ENCODE assay signal across 28 cellular contexts in the genomic region with DNA sequence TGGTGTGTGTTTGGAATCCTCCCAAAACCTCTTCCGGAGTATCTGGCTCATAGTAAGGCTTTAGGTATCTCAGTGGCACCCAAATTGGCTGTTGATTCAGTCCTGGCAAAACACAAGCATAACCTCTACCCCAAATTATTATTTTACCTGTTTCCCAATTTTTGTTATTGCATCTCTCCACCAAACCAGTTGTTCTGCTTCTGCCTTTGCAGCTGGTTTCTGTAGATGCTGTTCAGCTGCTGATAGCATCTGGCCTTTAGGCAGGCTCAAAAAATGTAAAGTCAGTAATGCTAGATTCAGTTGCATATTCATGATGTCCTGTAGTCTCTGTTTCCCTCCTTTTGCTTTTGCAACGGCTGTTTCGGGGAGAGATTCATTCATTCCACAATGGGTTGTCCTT.
"Had no signal": no experiment of that assay in that cellular context is flagged by ENCODE, and none has a peak within 500 bp of the region (broad histone marks: within the 10 kb centered on the region; RNA-seq: fewer than 3 reads in every experiment).

No MANE protein-coding gene starts in this region.

- DNase-seq: stimulated activated CD4-positive, alpha-beta T cell treated with anti-CD3 and anti-CD28 coated beads, Interleukin-2, amount 100 ng/mL, for 24 hours; stimulated activated CD4-positive, alpha-beta T cell treated with anti-CD3 and anti-CD28 coated beads, Interleukin-2, amount 100 ng/mL, for 48 hours; stimulated activated CD4-positive, alpha-beta T cell treated with anti-CD3 and anti-CD28 coated beads, Interleukin-4, amount 100 ng/mL, for 1 hour; stimulated activated CD4-positive, alpha-beta T cell treated with anti-CD3 and anti-CD28 coated beads, Interleukin-4, amount 100 ng/mL, for 24 hours; stimulated activated CD4-positive, alpha-beta T cell treated with anti-CD3 and anti-CD28 coated beads, Interleukin-4, amount 100 ng/mL, for 4 hours; stimulated activated CD8-positive, alpha-beta memory T cell treated with anti-CD3 and anti-CD28 coated beads, Interleukin-4, amount 100 ng/mL, for 48 hours; stimulated activated naive B cell treated with anti-CD40 and anti-IgM and Interleukin-4, amounts not matched to agents 10 μg/mL and 1 μg/mL and 100 μg/mL, for 72 hours; stimulated activated naive CD4-positive, alpha-beta T cell; stimulated activated naive CD4-positive, alpha-beta T cell treated with Interleukin-2 at 50 U/mL for 16 hours; stimulated activated naive CD8-positive, alpha-beta T cell treated with anti-CD3 and anti-CD28 coated beads, Interleukin-15, amount 100 ng/mL, for 72 hours; stimulated activated naive CD8-positive, alpha-beta T cell treated with anti-CD3 and anti-CD28 coated beads, Interleukin-15, Interleukin-2, amounts not matched to agents 100 U/mL and 50 U/mL, for 24 hours; stomach; substantia nigra; testis; thyroid gland; tibial artery; transverse colon; upper lobe of left lung; upper lobe of right lung; uterus had no signal

- ATAC-seq: stimulated activated effector memory CD8-positive, alpha-beta T cell treated with anti-CD3 and anti-CD28 coated beads, Interleukin-12 subunit alpha, Interleukin-12 subunit beta, amount 100 ng/mL, for 72 hours; stimulated activated memory B cell treated with anti-CD40 and anti-IgM and Interleukin-4, amounts not matched to agents 10 μg/mL and 1 μg/mL and 100 μg/mL, for 72 hours; stimulated activated naive B cell treated with anti-CD40 and anti-IgM and Interleukin-4, amounts not matched to agents 10 μg/mL and 1 μg/mL and 100 μg/mL, for 72 hours; stimulated activated naive CD8-positive, alpha-beta T cell treated with anti-CD3 and anti-CD28 coated beads, Interleukin-15, amount 100 ng/mL, for 72 hours; stimulated activated naive CD8-positive, alpha-beta T cell treated with anti-CD3 and anti-CD28 coated beads, Interleukin-15, Interleukin-2, amounts not matched to agents 100 U/mL and 50 U/mL, for 24 hours; upper lobe of right lung had no signal

- H3K27ac Mint-ChIP-seq: stimulated activated effector memory CD8-positive, alpha-beta T cell treated with anti-CD3 and anti-CD28 coated beads, Interleukin-12 subunit alpha, Interleukin-12 subunit beta, amount 100 ng/mL, for 72 hours; stimulated activated memory B cell treated with anti-CD40 and anti-IgM and Interleukin-4, amounts not matched to agents 10 μg/mL and 1 μg/mL and 100 μg/mL, for 72 hours; stimulated activated naive B cell treated with anti-CD40 and anti-IgM and Interleukin-4, amounts not matched to agents 10 μg/mL and 1 μg/mL and 100 μg/mL, for 72 hours; stimulated activated naive CD8-positive, alpha-beta T cell treated with anti-CD3 and anti-CD28 coated beads, Interleukin-15, amount 100 ng/mL, for 72 hours; stimulated activated naive CD8-positive, alpha-beta T cell treated with anti-CD3 and anti-CD28 coated beads, Interleukin-15, Interleukin-2, amounts not matched to agents 100 ng/mL and 50 ng/mL, for 24 hours; type B pancreatic cell had no signal

- H3K36me3 ChIP-seq: suprapubic skin, thoracic aorta, thyroid gland, transverse colon, upper lobe of left lung, upper lobe of right lung, uterus, vagina had no signal

- H3K27ac ChIP-seq: stomach, suprapubic skin, testis, thoracic aorta, thyroid gland, tibial artery, tibial nerve, transverse colon, upper lobe of left lung, upper lobe of right lung, uterus, vagina had no signal

- H3K4me1 ChIP-seq: stomach, suprapubic skin, testis, thyroid gland, tibial artery, tibial nerve, transverse colon, upper lobe of left lung, upper lobe of right lung, uterus, vagina had no signal

- H3K4me3 ChIP-seq: stomach, suprapubic skin, testis, thoracic aorta, thyroid gland, tibial artery, tibial nerve, transverse colon, upper lobe of left lung, upper lobe of right lung, uterus, vagina had no signal

- H3K4me1 Mint-ChIP-seq: stimulated activated effector memory CD8-positive, alpha-beta T cell treated with anti-CD3 and anti-CD28 coated beads, Interleukin-12 subunit alpha, Interleukin-12 subunit beta, amount 100 ng/mL, for 72 hours; stimulated activated memory B cell treated with anti-CD40 and anti-IgM and Interleukin-4, amounts not matched to agents 10 μg/mL and 1 μg/mL and 100 μg/mL, for 72 hours; stimulated activated naive CD8-positive, alpha-beta T cell treated with anti-CD3 and anti-CD28 coated beads, Interleukin-15, amount 100 ng/mL, for 72 hours had no signal

- H3K27me3 ChIP-seq: stomach, suprapubic skin, testis, thyroid gland, tibial artery, tibial nerve, transverse colon, upper lobe of left lung, upper lobe of right lung, uterus, vagina had no signal

- H3K4me3 Mint-ChIP-seq: stimulated activated effector memory CD8-positive, alpha-beta T cell treated with anti-CD3 and anti-CD28 coated beads, Interleukin-12 subunit alpha, Interleukin-12 subunit beta, amount 100 ng/mL, for 72 hours; stimulated activated memory B cell treated with anti-CD40 and anti-IgM and Interleukin-4, amounts not matched to agents 10 μg/mL and 1 μg/mL and 100 μg/mL, for 72 hours; stimulated activated naive B cell treated with anti-CD40 and anti-IgM and Interleukin-4, amounts not matched to agents 10 μg/mL and 1 μg/mL and 100 μg/mL, for 72 hours; stimulated activated naive CD8-positive, alpha-beta T cell treated with anti-CD3 and anti-CD28 coated beads, Interleukin-15, amount 100 ng/mL, for 72 hours; stimulated activated naive CD8-positive, alpha-beta T cell treated with anti-CD3 and anti-CD28 coated beads, Interleukin-15, Interleukin-2, amounts not matched to agents 100 ng/mL and 50 ng/mL, for 24 hours; type B pancreatic cell had no signal

- H3K27me3 Mint-ChIP-seq: stimulated activated memory B cell treated with anti-CD40 and anti-IgM and Interleukin-4, amounts not matched to agents 10 μg/mL and 1 μg/mL and 100 μg/mL, for 72 hours; stimulated activated naive B cell treated with anti-CD40 and anti-IgM and Interleukin-4, amounts not matched to agents 10 μg/mL and 1 μg/mL and 100 μg/mL, for 72 hours; stimulated activated naive CD8-positive, alpha-beta T cell treated with anti-CD3 and anti-CD28 coated beads, Interleukin-15, amount 100 ng/mL, for 72 hours; stimulated activated naive CD8-positive, alpha-beta T cell treated with anti-CD3 and anti-CD28 coated beads, Interleukin-15, Interleukin-2, amounts not matched to agents 100 ng/mL and 50 ng/mL, for 24 hours; type B pancreatic cell had no signal

- H3K9me3 ChIP-seq: testis, thyroid gland had no signal
